18 cellular contexts compared by ENCODE assay signal in genomic region chr5:161498531-161498930, GRCh38. TPM values are rescaled to one million over a fixed set of nuclear protein-coding genes. Genes with fewer than 3 reads are reported as not detected.
DNase-seq lines count a peak whose midpoint lies in the region; ATAC-seq, FAIRE-seq and TF ChIP-seq lines count a peak whose summit lies in the region.
"Had no signal": no experiment of that assay in that cellular context is flagged by ENCODE, and none has a peak within 500 bp of the region (broad histone marks: within the 10 kb centered on the region; RNA-seq: fewer than 3 reads in every experiment).

No MANE protein-coding gene starts in this region.

- no peaks in the 10 kb centered on the region for H4K20me1 ChIP-seq in H9 (ENCODE audit: control insufficient read depth, insufficient read depth, insufficient read length)

- no peak overlapping the region for H2AK5ac ChIP-seq in H9 (ENCODE audit: insufficient read length, low read length)

- H3K4ac ChIP-seq in H9 (ENCODE audit: low read depth, low read length), result no peak overlapping the region

- H3K4me1 ChIP-seq in H9 (ENCODE audit: insufficient read depth, low read length), result no peaks in the 10 kb centered on the region
- H3K4me1 ChIP-seq: BE2C had no signal

- H3K9ac ChIP-seq in H9 (ENCODE audit: extremely low read depth, insufficient read length, low read length), result no peak overlapping the region

- H2BK12ac ChIP-seq in H9 (ENCODE audit: insufficient read length, low read depth, low read length), result no peak overlapping the region

- peak; percentile 78 for ATAC-seq in left colon
- ATAC-seq: GM23338 had no signal

- H3K27me3 Mint-ChIP-seq in mesothelial cell of epicardium (ENCODE audit: low read depth), result no peaks in the 10 kb centered on the region
- no peaks in the 10 kb centered on the region for H3K27me3 Mint-ChIP-seq in H9 (ENCODE audit: low read depth)
- H3K27me3 Mint-ChIP-seq: CD4-positive, CD25-positive, alpha-beta regulatory T cell; CD8-positive, alpha-beta memory T cell had no signal

- no peak overlapping the region for H3K14ac ChIP-seq in H9 (ENCODE audit: insufficient read depth, low read length)

- H3K36me3 Mint-ChIP-seq in mesothelial cell of epicardium (peaks cover 3% of the 10 kb centered on the region), H9 (ENCODE audit: insufficient read depth in 1 of 3, low read depth in 3 of 3) (peaks cover 3 to 7% (median 5%) of the 10 kb centered on the region in 3 experiments; a peak in 6 of 7 replicates)
- H3K36me3 Mint-ChIP-seq: CD4-positive, CD25-positive, alpha-beta regulatory T cell; CD8-positive, alpha-beta memory T cell had no signal

- H2BK5ac ChIP-seq in H9 (ENCODE audit: insufficient read length, low read length), result no peak overlapping the region

- no peak for FAIRE-seq in RCC 7860 (lab: Jason Lieb, UNC)
- FAIRE-seq: A204.1, G401.6, GM12892, GM18507 had no signal

- no peak overlapping the region for H2AFZ ChIP-seq in H9 (ENCODE audit: low read length)
- H2AFZ ChIP-seq: GM23338 had no signal

- no peak overlapping the region for H2BK120ac ChIP-seq in H9 (ENCODE audit: low read depth, low read length, poor library complexity, severe bottlenecking)

- no peak overlapping the region for H4K91ac ChIP-seq in H9 (ENCODE audit: insufficient read length, low read depth, low read length)

- no peak overlapping the region for H3K4me3 Mint-ChIP-seq in mesothelial cell of epicardium
- H3K4me3 Mint-ChIP-seq in H9, result no peak overlapping the region
- H3K4me3 Mint-ChIP-seq: CD4-positive, CD25-positive, alpha-beta regulatory T cell; CD8-positive, alpha-beta memory T cell; GM23338 had no signal

- intact Hi-C loops in left colon (cut with DNase I, micrococcal nuclease), result no loop called here

- H4K5ac ChIP-seq in H9 (ENCODE audit: insufficient read length, low read depth, low read length), result no peak overlapping the region

- H3K4me2 ChIP-seq in H9 (ENCODE audit: insufficient read depth, insufficient read length, low read length), result no peak overlapping the region
- H3K4me2 ChIP-seq: GM23338 had no signal

- no peaks in the 10 kb centered on the region for H3K79me2 ChIP-seq in H9 (ENCODE audit: insufficient read depth, low read length)

- H3K27ac Mint-ChIP-seq in mesothelial cell of epicardium (no peak overlapping the region), H9 (no peak overlapping the region)
- H3K27ac Mint-ChIP-seq: CD4-positive, CD25-positive, alpha-beta regulatory T cell; CD8-positive, alpha-beta memory T cell; GM23338 had no signal

- H3K4me1 Mint-ChIP-seq in mesothelial cell of epicardium (no peaks in the 10 kb centered on the region), H9 (no peaks in the 10 kb centered on the region)
- H3K4me1 Mint-ChIP-seq: CD4-positive, CD25-positive, alpha-beta regulatory T cell; CD8-positive, alpha-beta memory T cell; GM23338 had no signal

- H3K23me2 ChIP-seq in H9 (ENCODE audit: insufficient read length, low read depth, low read length, poor library complexity, severe bottlenecking), result no peaks in the 10 kb centered on the region

- no peak overlapping the region for H2BK20ac ChIP-seq in H9 (ENCODE audit: low read depth, low read length, poor library complexity, severe bottlenecking)

- no peaks in the 10 kb centered on the region for H3K9me3 ChIP-seq in H9 (ENCODE audit: control insufficient read depth, low read depth, low read length)
- H3K9me3 ChIP-seq: BE2C had no signal

- H3K56ac ChIP-seq in H9 (ENCODE audit: insufficient read length, low read depth, low read length), result no peak overlapping the region

- no peaks in the 10 kb centered on the region for H3K27me3 ChIP-seq in H9 (ENCODE audit: insufficient read depth, low read length)
- H3K27me3 ChIP-seq: BE2C had no signal

- TF ChIP-seq CTCF in mesothelial cell of epicardium (IDR thresholded peaks at IDR 0.05; ENCODE audit: unreplicated experiment) (no peak), H9 (conservative IDR thresholded peaks at IDR 0.05) (no peak)

- H3T11ph ChIP-seq in H9 (ENCODE audit: low read length), result no peak overlapping the region

- no peak overlapping the region for H3K23ac ChIP-seq in H9 (ENCODE audit: insufficient read length, low read depth, low read length)

- no CpG with 5 or more reads among the region's 1 CpG for WGBS in H9 (ENCODE audit: extremely low coverage, insufficient read length, low lambda C conversion rate)

- no peaks in the 10 kb centered on the region for H3K79me1 ChIP-seq in H9 (ENCODE audit: insufficient read depth, low read depth, low read length, poor library complexity, severe bottlenecking)

- DNase-seq in HT1080 (ENCODE audit: low read depth) (peak; percentile 8), NCI-H446 treated with DMSO at 0.1 percent for 48 hours (lab: John Stamatoyannopoulos, UW) (peak; percentile 86), left colon (peak in 1 of 2 donors; percentile 11), mesothelial cell of epicardium (ENCODE audit: low spot score in 2 of 2, unreplicated experiment in 2 of 2) (no peak), RCC 7860 (ENCODE audit: low spot score) (no peak), H9 (no peak)
- DNase-seq: ACHN; BE2C; C1 segment of cervical spinal cord; CD4-positive, CD25-positive, alpha-beta regulatory T cell; CD8-positive, alpha-beta memory T cell; COR-L47; H7 had no signal

- no peak overlapping the region for H3K18ac ChIP-seq in H9 (ENCODE audit: insufficient read length, low read depth, low read length)

- H2BK15ac ChIP-seq in H9 (ENCODE audit: low read depth, low read length), result no peak overlapping the region

- H4K8ac ChIP-seq in H9 (replicated peaks; ENCODE audit: insufficient read length, low read depth, low read length), result no peak overlapping the region

- H3K27ac ChIP-seq in H9 (ENCODE audit: insufficient read length, low read depth, low read length), result no peak overlapping the region

- H3K9me3 Mint-ChIP-seq in mesothelial cell of epicardium, result peaks cover 20% of the 10 kb centered on the region
- peaks cover 12 to 15% of the 10 kb centered on the region in 2 experiments for H3K9me3 Mint-ChIP-seq in H9

RNA-seq across cellular contexts. Expression of gene GABRB2, which starts 48.0 kb away (rescaled TPM):
- total RNA-seq in HT1080 (2014; rRNA removed; shearing (Covaris generic)), result 0.47 TPM in 1 of 2 replicates, not detected in the other
- polyA plus RNA-seq in HT1080 (2015; cell fraction: cytosol; rRNA removed), result 0.06 and 0.07 TPM in 2 replicates
- 0.06 and 0.07 TPM in 2 replicates for polyA plus RNA-seq in HT1080 (2015; cell fraction: nucleus; rRNA removed)
- total RNA-seq in left colon, result 1 to 10 TPM; 1.3 to 2.0 TPM
- 0.75 to 0.78 TPM (median 0.76 TPM) in 3 replicates for total RNA-seq in mesothelial cell of epicardium
- 0.20 and 0.26 TPM in 2 replicates for total RNA-seq in H9 (2021)
- total RNA-seq: CD4-positive, CD25-positive, alpha-beta regulatory T cell; CD8-positive, alpha-beta memory T cell had no signal
- polyA plus RNA-seq: CD4-positive, CD25-positive, alpha-beta regulatory T cell; CD8-positive, alpha-beta memory T cell had no signal

Comparison
In these comparisons a context has a peak if more than half of its experiments do, and no peak if none do; other contexts are left out.
1. DNase-seq: peak in HT1080 (single experiment) and NCI-H446 treated with DMSO at 0.1 percent for 48 hours (single experiment); none in mesothelial cell of epicardium (0 of 2), RCC 7860 (single experiment) and H9 (single experiment).